In the genomic region with DNA sequence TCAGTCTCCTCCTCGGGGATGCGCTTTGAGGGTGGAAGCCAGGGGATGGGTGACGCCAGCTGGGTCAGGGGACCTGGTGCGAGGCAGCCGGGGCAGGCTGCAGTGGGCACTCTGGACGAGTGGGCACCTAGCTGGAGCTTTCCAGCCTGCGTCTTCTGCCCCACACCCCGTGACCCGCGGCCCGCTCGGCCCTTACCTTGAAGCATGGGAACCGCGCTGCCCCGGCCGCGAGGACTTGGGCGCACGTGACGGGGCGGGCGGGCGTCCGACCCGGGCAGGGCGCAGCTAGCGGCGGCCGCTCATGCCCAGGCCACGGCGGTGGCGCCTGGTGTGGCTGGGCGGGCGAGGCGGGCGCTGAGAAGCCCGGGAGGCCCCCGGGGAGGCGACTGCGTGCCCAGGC, we compare ENCODE assay signal across 2 cellular contexts.
TF ChIP-seq lines count a peak whose summit lies in the region.

No MANE protein-coding gene starts in this region.

TF ChIP-seq in H1, 55 proteins besides CTCF, POLR2A, EP300 and RAD21:
- TF ChIP-seq CTBP2 (IDR thresholded peaks at IDR 0.05; ENCODE audit: borderline replicate concordance, insufficient read depth, insufficient read length, low read length) = no peak
- no peak for TF ChIP-seq SP4 (IDR thresholded peaks at IDR 0.05; ENCODE audit: low read length)
- no peak for TF ChIP-seq KDM1A (IDR thresholded peaks at IDR 0.05; ENCODE audit: borderline replicate concordance, low read length)
- no peak; the same call in 1 of the 2 replicates for TF ChIP-seq PHF8 (conservative IDR thresholded peaks at IDR 0.05; ENCODE audit: low read depth, low read length)
- TF ChIP-seq, protein P1, sequence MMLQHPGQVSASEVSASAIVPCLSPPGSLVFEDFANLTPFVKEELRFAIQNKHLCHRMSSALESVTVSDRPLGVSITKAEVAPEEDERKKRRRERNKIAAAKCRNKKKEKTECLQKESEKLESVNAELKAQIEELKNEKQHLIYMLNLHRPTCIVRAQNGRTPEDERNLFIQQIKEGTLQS (IDR thresholded peaks at IDR 0.05; ENCODE audit: insufficient read depth, low read depth, low read length) = no peak
- TF ChIP-seq, protein P2, sequence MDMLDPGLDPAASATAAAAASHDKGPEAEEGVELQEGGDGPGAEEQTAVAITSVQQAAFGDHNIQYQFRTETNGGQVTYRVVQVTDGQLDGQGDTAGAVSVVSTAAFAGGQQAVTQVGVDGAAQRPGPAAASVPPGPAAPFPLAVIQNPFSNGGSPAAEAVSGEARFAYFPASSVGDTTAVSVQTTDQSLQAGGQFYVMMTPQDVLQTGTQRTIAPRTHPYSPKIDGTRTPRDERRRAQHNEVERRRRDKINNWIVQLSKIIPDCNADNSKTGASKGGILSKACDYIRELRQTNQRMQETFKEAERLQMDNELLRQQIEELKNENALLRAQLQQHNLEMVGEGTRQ (IDR thresholded peaks at IDR 0.05; ENCODE audit: low read length) = peak; percentile 52; the same call in 1 of the 2 replicates
- no peak for TF ChIP-seq POLR2AphosphoS5 (IDR thresholded peaks at IDR 0.05; ENCODE audit: low read depth, low read length)
- no peak for TF ChIP-seq TCF12 (IDR thresholded peaks at IDR 0.05; ENCODE audit: low read depth, low read length)
- TF ChIP-seq, protein P3, sequence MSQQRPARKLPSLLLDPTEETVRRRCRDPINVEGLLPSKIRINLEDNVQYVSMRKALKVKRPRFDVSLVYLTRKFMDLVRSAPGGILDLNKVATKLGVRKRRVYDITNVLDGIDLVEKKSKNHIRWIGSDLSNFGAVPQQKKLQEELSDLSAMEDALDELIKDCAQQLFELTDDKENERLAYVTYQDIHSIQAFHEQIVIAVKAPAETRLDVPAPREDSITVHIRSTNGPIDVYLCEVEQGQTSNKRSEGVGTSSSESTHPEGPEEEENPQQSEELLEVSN (IDR thresholded peaks at IDR 0.05) = peak; percentile 46; the same call in 1 of the 2 replicates
- no peak for TF ChIP-seq GABPA (IDR thresholded peaks at IDR 0.05; ENCODE audit: borderline replicate concordance, insufficient read depth, low read length)
- TF ChIP-seq, protein P4, sequence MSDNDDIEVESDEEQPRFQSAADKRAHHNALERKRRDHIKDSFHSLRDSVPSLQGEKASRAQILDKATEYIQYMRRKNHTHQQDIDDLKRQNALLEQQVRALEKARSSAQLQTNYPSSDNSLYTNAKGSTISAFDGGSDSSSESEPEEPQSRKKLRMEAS (IDR thresholded peaks at IDR 0.05) = peak; percentile 75
- TF ChIP-seq EZH2 (IDR thresholded peaks at IDR 0.05; ENCODE audit: low read depth, low read length, severe bottlenecking) = peak; percentile 27
- 0 out of 2 replicates have a peak, but pooled peaks have one; percentile 18 for TF ChIP-seq SUZ12 (IDR thresholded peaks at IDR 0.05; ENCODE audit: low read length)
- no peak for TF ChIP-seq KDM5A (IDR thresholded peaks at IDR 0.05; ENCODE audit: low read length)
- no peak for TF ChIP-seq MAFK (IDR thresholded peaks at IDR 0.05; ENCODE audit: low read depth, low read length)
- TF ChIP-seq RBBP5 (IDR thresholded peaks at IDR 0.05; ENCODE audit: borderline replicate concordance, low read depth, low read length) = no peak
TF ChIP-seq in H1: peak in this region for 5.

TF ChIP-seq in neural cell, 6 proteins besides CTCF, POLR2A, EP300 and RAD21:
- TF ChIP-seq POLR2AphosphoS5 (IDR thresholded peaks at IDR 0.05) (no peak), SMC3 (conservative IDR thresholded peaks at IDR 0.05; ENCODE audit: poor library complexity) (no peak), EZH2 (IDR thresholded peaks at IDR 0.05; ENCODE audit: borderline replicate concordance, insufficient read depth, low read length, poor library complexity, severe bottlenecking) (no peak), TAF1 (IDR thresholded peaks at IDR 0.05; ENCODE audit: low read depth) (no peak), MXI1 (conservative IDR thresholded peaks at IDR 0.05; ENCODE audit: poor library complexity, severe bottlenecking) (no peak)
- TF ChIP-seq, protein P5, sequence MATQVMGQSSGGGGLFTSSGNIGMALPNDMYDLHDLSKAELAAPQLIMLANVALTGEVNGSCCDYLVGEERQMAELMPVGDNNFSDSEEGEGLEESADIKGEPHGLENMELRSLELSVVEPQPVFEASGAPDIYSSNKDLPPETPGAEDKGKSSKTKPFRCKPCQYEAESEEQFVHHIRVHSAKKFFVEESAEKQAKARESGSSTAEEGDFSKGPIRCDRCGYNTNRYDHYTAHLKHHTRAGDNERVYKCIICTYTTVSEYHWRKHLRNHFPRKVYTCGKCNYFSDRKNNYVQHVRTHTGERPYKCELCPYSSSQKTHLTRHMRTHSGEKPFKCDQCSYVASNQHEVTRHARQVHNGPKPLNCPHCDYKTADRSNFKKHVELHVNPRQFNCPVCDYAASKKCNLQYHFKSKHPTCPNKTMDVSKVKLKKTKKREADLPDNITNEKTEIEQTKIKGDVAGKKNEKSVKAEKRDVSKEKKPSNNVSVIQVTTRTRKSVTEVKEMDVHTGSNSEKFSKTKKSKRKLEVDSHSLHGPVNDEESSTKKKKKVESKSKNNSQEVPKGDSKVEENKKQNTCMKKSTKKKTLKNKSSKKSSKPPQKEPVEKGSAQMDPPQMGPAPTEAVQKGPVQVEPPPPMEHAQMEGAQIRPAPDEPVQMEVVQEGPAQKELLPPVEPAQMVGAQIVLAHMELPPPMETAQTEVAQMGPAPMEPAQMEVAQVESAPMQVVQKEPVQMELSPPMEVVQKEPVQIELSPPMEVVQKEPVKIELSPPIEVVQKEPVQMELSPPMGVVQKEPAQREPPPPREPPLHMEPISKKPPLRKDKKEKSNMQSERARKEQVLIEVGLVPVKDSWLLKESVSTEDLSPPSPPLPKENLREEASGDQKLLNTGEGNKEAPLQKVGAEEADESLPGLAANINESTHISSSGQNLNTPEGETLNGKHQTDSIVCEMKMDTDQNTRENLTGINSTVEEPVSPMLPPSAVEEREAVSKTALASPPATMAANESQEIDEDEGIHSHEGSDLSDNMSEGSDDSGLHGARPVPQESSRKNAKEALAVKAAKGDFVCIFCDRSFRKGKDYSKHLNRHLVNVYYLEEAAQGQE (IDR thresholded peaks at IDR 0.05; ENCODE audit: borderline replicate concordance) = no peak
